Comparison of ENCODE assay signal across 34 cellular contexts in genomic region chr22:43844560-43845545, GRCh38. TPM values are rescaled to one million over a fixed set of nuclear protein-coding genes. Genes with fewer than 3 reads are reported as not detected.
"Had no signal": no experiment of that assay in that cellular context is flagged by ENCODE, and none has a peak within 500 bp of the region (broad histone marks: within the 10 kb centered on the region; RNA-seq: fewer than 3 reads in every experiment).

No MANE protein-coding gene starts in this region.

- H3K9ac ChIP-seq: parathyroid adenoma had no signal

- H3K4me3 Mint-ChIP-seq: effector memory CD8-positive, alpha-beta T cell; naive thymus-derived CD4-positive, alpha-beta T cell; stimulated activated effector memory CD8-positive, alpha-beta T cell treated with anti-CD3 and anti-CD28 coated beads, Interleukin-12 subunit alpha, Interleukin-12 subunit beta, amount 100 ng/mL, for 72 hours had no signal

- H3K36me3 Mint-ChIP-seq: naive thymus-derived CD4-positive, alpha-beta T cell; stimulated activated effector memory CD8-positive, alpha-beta T cell treated with anti-CD3 and anti-CD28 coated beads, Interleukin-12 subunit alpha, Interleukin-12 subunit beta, amount 100 ng/mL, for 72 hours had no signal

- H3K4me2 ChIP-seq: smooth muscle cell had no signal

- H2AFZ ChIP-seq: parathyroid adenoma had no signal

- H3K4me1 Mint-ChIP-seq: stimulated activated effector memory CD8-positive, alpha-beta T cell treated with anti-CD3 and anti-CD28 coated beads, Interleukin-12 subunit alpha, Interleukin-12 subunit beta, amount 100 ng/mL, for 72 hours had no signal

- H3K9me3 Mint-ChIP-seq: effector memory CD8-positive, alpha-beta T cell; naive thymus-derived CD4-positive, alpha-beta T cell; stimulated activated effector memory CD8-positive, alpha-beta T cell treated with anti-CD3 and anti-CD28 coated beads, Interleukin-12 subunit alpha, Interleukin-12 subunit beta, amount 100 ng/mL, for 72 hours had no signal

- H3K27ac Mint-ChIP-seq: effector memory CD8-positive, alpha-beta T cell; naive thymus-derived CD4-positive, alpha-beta T cell; stimulated activated effector memory CD8-positive, alpha-beta T cell treated with anti-CD3 and anti-CD28 coated beads, Interleukin-12 subunit alpha, Interleukin-12 subunit beta, amount 100 ng/mL, for 72 hours had no signal

- H3K9me3 ChIP-seq: gastrocnemius medialis, left lung, neutrophil, prostate gland, right atrium auricular region, stomach, thyroid gland had no signal

- H3K4me3 ChIP-seq: gastrocnemius medialis, left lung, prostate gland, right atrium auricular region, smooth muscle cell, stomach, thyroid gland had no signal

- H3K36me3 ChIP-seq: gastrocnemius medialis, left lung, neutrophil, prostate gland, right atrium auricular region, stomach, thyroid gland had no signal

- H3K27ac ChIP-seq: gastrocnemius medialis, left lung, neutrophil, parathyroid adenoma, prostate gland, right atrium auricular region, stomach, thyroid gland had no signal

- DNase-seq: cortex of kidney; effector memory CD8-positive, alpha-beta T cell; foreskin fibroblast; head of caudate nucleus; left cardiac atrium; mesendoderm; midbrain; naive thymus-derived CD4-positive, alpha-beta T cell; stimulated activated CD4-positive, alpha-beta T cell treated with anti-CD3 and anti-CD28 coated beads, Interleukin-2, amount 100 ng/mL, for 24 hours; stimulated activated CD4-positive, alpha-beta T cell treated with anti-CD3 and anti-CD28 coated beads, Interleukin-4, amount 100 ng/mL, for 24 hours; stimulated activated naive CD4-positive, alpha-beta T cell treated with Interleukin-2 at 50 U/mL for 16 hours; stomach; thyroid gland; trophoblast cell had no signal

- ATAC-seq: effector memory CD8-positive, alpha-beta T cell; gastrocnemius medialis; left cardiac atrium; left lung; naive thymus-derived CD4-positive, alpha-beta T cell; sciatic nerve; stimulated activated effector memory CD8-positive, alpha-beta T cell treated with anti-CD3 and anti-CD28 coated beads, Interleukin-12 subunit alpha, Interleukin-12 subunit beta, amount 100 ng/mL, for 72 hours had no signal

- H3K4me1 ChIP-seq: gastrocnemius medialis, left lung, parathyroid adenoma, prostate gland, right atrium auricular region, stomach, thyroid gland had no signal

- H3K27me3 ChIP-seq: neutrophil, right atrium auricular region, thyroid gland had no signal

RNA-seq across cellular contexts. Expression of gene SULT4A1, which starts 17.5 kb away (rescaled TPM):
- total RNA-seq: dermis microvascular lymphatic vessel endothelial cell; gastrocnemius medialis; left lung; lower leg skin; lung microvascular endothelial cell; naive thymus-derived CD4-positive, alpha-beta T cell; thyroid gland had no signal
- polyA plus RNA-seq: naive thymus-derived CD4-positive, alpha-beta T cell had no signal

RNA-seq across cellular contexts. Expression of gene PNPLA5, which starts 47.0 kb away (rescaled TPM):
- total RNA-seq: dermis microvascular lymphatic vessel endothelial cell; gastrocnemius medialis; glomerular endothelial cell; left cardiac atrium; left lung; lung microvascular endothelial cell; mucosa of gallbladder; naive thymus-derived CD4-positive, alpha-beta T cell; omental fat pad; prostate gland; right atrium auricular region; sciatic nerve; smooth muscle cell; stomach; subcutaneous adipose tissue; thyroid gland; urinary bladder had no signal
- polyA plus RNA-seq: esophagus; keratinocyte; naive thymus-derived CD4-positive, alpha-beta T cell; neural cell; smooth muscle cell; stomach; urinary bladder had no signal
